ENCODE assay signal across 10 cellular contexts in genomic region chr22:30357650-30358215, GRCh38. TPM values are rescaled to one million over a fixed set of nuclear protein-coding genes. Genes with fewer than 3 reads are reported as not detected.
DNase-seq lines count a peak whose midpoint lies in the region; ATAC-seq and TF ChIP-seq lines count a peak whose summit lies in the region.
"Had no signal": no experiment of that assay in that cellular context is flagged by ENCODE, and none has a peak within 500 bp of the region (broad histone marks: within the 10 kb centered on the region; RNA-seq: fewer than 3 reads in every experiment).

No MANE protein-coding gene starts in this region.

- intact Hi-C loops in heart left ventricle (cut with DNase I): loop anchor here in 6 of 10 donors (2.0 kb wide), 3 partner anchors 29 to 69 kb away; partner anchors contain the start of genes CASTOR1 (in 5 of the 6), RNF215 (in 1 of the 6) and TBC1D10A (in 1 of the 6)
- intact Hi-C loops in Right ventricle myocardium superior (cut with DNase I): no loop called here

- H3K4me3 ChIP-seq in heart left ventricle (peak overlapping the region in 8 of 12 donors; percentile 73 to 100 (median 82)), iPS-20b (ENCODE audit: low read length) (peak overlapping the region; percentile 97; the same call in 1 of the 2 replicates)

- H3K27me3 Mint-ChIP-seq in activated naive CD8-positive, alpha-beta T cell treated with anti-CD3 and anti-CD28 coated beads for 36 hours: no peaks in the 10 kb centered on the region
- H3K27me3 Mint-ChIP-seq in type B pancreatic cell: no peaks in the 10 kb centered on the region

- H3K36me3 Mint-ChIP-seq in activated naive CD8-positive, alpha-beta T cell treated with anti-CD3 and anti-CD28 coated beads for 36 hours: peaks cover 24% of the 10 kb centered on the region
- H3K36me3 Mint-ChIP-seq in type B pancreatic cell: peaks cover 12% of the 10 kb centered on the region

- TF ChIP-seq CTCF in heart left ventricle (IDR thresholded peaks at IDR 0.05) (no peak), type B pancreatic cell (conservative IDR thresholded peaks at IDR 0.05) (no peak), GM10266 (IDR thresholded peaks at IDR 0.05; ENCODE audit: control insufficient read depth, insufficient read depth, low read depth, missing control alignments) (no peak)

- 52 to 68% (median 60%) methylated on average over 22 of the region's 22 CpGs for WGBS in heart left ventricle, 4 donors

- H3K36me3 ChIP-seq in heart left ventricle (peaks cover 0 to 9% (median 4%) of the 10 kb centered on the region in 9 donors), iPS-20b (ENCODE audit: insufficient read depth, low read depth, low read length) (peaks cover 15% of the 10 kb centered on the region)

- ATAC-seq in heart left ventricle (no peak), Right ventricle myocardium superior (ENCODE audit: poor library complexity) (no peak), HG02642 (IDR thresholded peaks at IDR 0.05; ENCODE audit: poor library complexity, unreplicated experiment) (no peak)

- no peaks in the 10 kb centered on the region for H3K27me3 ChIP-seq in heart left ventricle
- H3K27me3 ChIP-seq in iPS-20b (ENCODE audit: insufficient read depth, low read length): no peaks in the 10 kb centered on the region

- no peaks in the 10 kb centered on the region for H3K9me3 Mint-ChIP-seq in activated naive CD8-positive, alpha-beta T cell treated with anti-CD3 and anti-CD28 coated beads for 36 hours
- no peaks in the 10 kb centered on the region for H3K9me3 Mint-ChIP-seq in type B pancreatic cell

- no peak for DNase-seq in heart left ventricle
- DNase-seq in Right ventricle myocardium superior: no peak
- no peak for DNase-seq in activated naive CD8-positive, alpha-beta T cell treated with anti-CD3 and anti-CD28 coated beads for 36 hours
- no peak for DNase-seq in type B pancreatic cell (ENCODE audit: extremely low spot score, unreplicated experiment)
- DNase-seq in GM10266 (ENCODE audit: extremely low spot score): no peak
- DNase-seq in NCI-H1092 (lab: John Stamatoyannopoulos, UW): no peak
- DNase-seq: right cardiac atrium had no signal

- no peak for TF ChIP-seq POLR2A in heart left ventricle (IDR thresholded peaks at IDR 0.05)

- H3K4me1 ChIP-seq in heart left ventricle: peaks cover 6 to 38% (median 25%) of the 10 kb centered on the region in 12 donors
- peaks cover 9% of the 10 kb centered on the region for H3K4me1 ChIP-seq in iPS-20b (ENCODE audit: insufficient read depth, low read length)

- H3K27ac Mint-ChIP-seq in activated naive CD8-positive, alpha-beta T cell treated with anti-CD3 and anti-CD28 coated beads for 36 hours: peak overlapping the region; percentile 35
- H3K27ac Mint-ChIP-seq in type B pancreatic cell: peak overlapping the region; percentile 99

- H3K4me1 Mint-ChIP-seq in activated naive CD8-positive, alpha-beta T cell treated with anti-CD3 and anti-CD28 coated beads for 36 hours: peaks cover 33% of the 10 kb centered on the region
- H3K4me1 Mint-ChIP-seq in type B pancreatic cell (ENCODE audit: unreplicated experiment): peaks cover 37% of the 10 kb centered on the region

- peak overlapping the region; percentile 91 for H3K4me3 Mint-ChIP-seq in activated naive CD8-positive, alpha-beta T cell treated with anti-CD3 and anti-CD28 coated beads for 36 hours
- peak overlapping the region; percentile 99 for H3K4me3 Mint-ChIP-seq in type B pancreatic cell

- peak overlapping the region; percentile 95; the same call in 1 of the 2 replicates for H3K9ac ChIP-seq in iPS-20b (ENCODE audit: low read depth, low read length)

- H3K9me3 ChIP-seq in heart left ventricle: no peaks in the 10 kb centered on the region
- no peaks in the 10 kb centered on the region for H3K9me3 ChIP-seq in iPS-20b (ENCODE audit: insufficient read depth, low read depth, low read length)

- H3K27ac ChIP-seq in heart left ventricle (no peak overlapping the region), iPS-20b (ENCODE audit: low read length) (no peak overlapping the region)
- H3K27ac ChIP-seq: epithelial cell of prostate had no signal

RNA-seq across cellular contexts. Expression of gene CCDC157, which starts 0.9 kb away (rescaled TPM):
- total RNA-seq in heart left ventricle (1 to 10 TPM in 5 of 9 donors, under 1 TPM in 4; 0.45 to 1.7 (median 1.1) TPM), Right ventricle myocardium superior (0.51 TPM), type B pancreatic cell (ENCODE audit: low replicate concordance) (6.9 and 9.4 TPM in 2 replicates)
- polyA plus RNA-seq in heart left ventricle: 1 to 10 TPM in 1 of 2 donors, under 1 TPM in 1; 0.42 to 1.4 TPM
- 1 to 10 TPM; 2.5 to 2.6 TPM for total RNA-seq in activated naive CD8-positive, alpha-beta T cell treated with anti-CD3 and anti-CD28 coated beads for 36 hours

RNA-seq across cellular contexts. Expression of gene SF3A1, which starts 1.0 kb away (rescaled TPM):
- total RNA-seq in heart left ventricle (100 to 1,000 TPM in 4 of 9 donors, 10 to 100 TPM in 5; 57.7 to 142 (median 99.2) TPM), Right ventricle myocardium superior (87.7 TPM), type B pancreatic cell (ENCODE audit: low replicate concordance) (160 and 190 TPM in 2 replicates)
- 10 to 100 TPM; 11.4 to 31.3 TPM for polyA plus RNA-seq in heart left ventricle
- total RNA-seq in activated naive CD8-positive, alpha-beta T cell treated with anti-CD3 and anti-CD28 coated beads for 36 hours: 100 to 1,000 TPM; 243 to 244 TPM

RNA-seq across cellular contexts. Expression of gene RNF215, which starts 29.5 kb away (rescaled TPM):
- total RNA-seq in heart left ventricle (10 to 100 TPM in 1 of 9 donors, 1 to 10 TPM in 8; 3.3 to 12.2 (median 6.7) TPM), Right ventricle myocardium superior (4.3 TPM), type B pancreatic cell (ENCODE audit: low replicate concordance) (16.9 and 29.2 TPM in 2 replicates)
- polyA plus RNA-seq in heart left ventricle: 1 to 10 TPM; 4.2 to 7.0 TPM
- total RNA-seq in activated naive CD8-positive, alpha-beta T cell treated with anti-CD3 and anti-CD28 coated beads for 36 hours: 1 to 10 TPM; 3.3 to 3.9 TPM

RNA-seq across cellular contexts. Expression of gene TBC1D10A, which starts 31.0 kb away (rescaled TPM):
- 10 to 100 TPM in 1 of 9 donors, 1 to 10 TPM in 8; 4.3 to 10.1 (median 7.1) TPM for total RNA-seq in heart left ventricle
- polyA plus RNA-seq in heart left ventricle: 1 to 10 TPM; 4.5 to 9.5 TPM
- total RNA-seq in Right ventricle myocardium superior: 6.5 TPM
- total RNA-seq in activated naive CD8-positive, alpha-beta T cell treated with anti-CD3 and anti-CD28 coated beads for 36 hours: 10 to 100 TPM; 13.0 to 14.4 TPM
- total RNA-seq in type B pancreatic cell (ENCODE audit: low replicate concordance): 15.3 and 21.5 TPM in 2 replicates

RNA-seq across cellular contexts. Expression of gene SEC14L2, which starts 39.1 kb away (rescaled TPM):
- total RNA-seq in heart left ventricle: 1 to 10 TPM in 5 of 9 donors, under 1 TPM in 4; 0.35 to 3.9 (median 1.6) TPM
- polyA plus RNA-seq in heart left ventricle: 10 to 100 TPM in 1 of 2 donors, under 1 TPM in 1; 0.30 to 11.2 TPM
- 1.5 TPM for total RNA-seq in Right ventricle myocardium superior
- total RNA-seq in activated naive CD8-positive, alpha-beta T cell treated with anti-CD3 and anti-CD28 coated beads for 36 hours: 1 to 10 TPM; 9.1 to 9.4 TPM
- total RNA-seq in type B pancreatic cell (ENCODE audit: low replicate concordance): 7.9 and 9.6 TPM in 2 replicates
